In the genomic region with DNA sequence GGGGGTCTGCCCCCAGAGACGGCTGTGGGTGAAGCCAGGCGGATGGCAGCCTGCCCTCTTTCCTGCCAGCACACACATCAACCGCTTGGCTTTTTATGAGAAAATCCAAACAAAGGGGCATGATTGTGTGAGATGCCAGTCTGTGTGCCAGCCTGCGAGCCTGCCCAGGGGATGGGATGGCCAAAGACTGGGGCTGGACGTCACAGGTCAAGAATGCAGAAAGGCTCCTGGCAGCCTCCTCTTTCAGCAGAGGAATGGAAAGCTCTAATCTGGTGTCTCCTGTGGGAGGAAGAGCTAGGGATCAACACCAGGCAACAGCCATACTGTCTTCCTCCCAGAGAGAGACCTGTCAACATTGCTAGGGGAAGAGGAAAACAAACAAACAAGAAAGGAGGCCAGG, we compare ENCODE assay signal across 17 cellular contexts. TPM values are rescaled to one million over a fixed set of nuclear protein-coding genes. Genes with fewer than 3 reads are reported as not detected.
A peak's percentile ranks its signal among the peaks of the same experiment; 100 is the strongest.
DNase-seq lines count a peak whose midpoint lies in the region; ATAC-seq and TF ChIP-seq lines count a peak whose summit lies in the region.
"Had no signal": no experiment of that assay in that cellular context is flagged by ENCODE, and none has a peak within 500 bp of the region (broad histone marks: within the 10 kb centered on the region; RNA-seq: fewer than 3 reads in every experiment).

No MANE protein-coding gene starts in this region.

- peaks cover 9% of the 10 kb centered on the region for H3K4me1 ChIP-seq in A673 (ENCODE audit: insufficient read depth, low read length, poor library complexity, severe bottlenecking)

- H3K27me3 ChIP-seq in dorsolateral prefrontal cortex (no peaks in the 10 kb centered on the region), A673 (replicated peaks; ENCODE audit: insufficient read depth, low read depth, low read length, poor library complexity) (no peaks in the 10 kb centered on the region)

- CTCF ChIA-PET in A673 (lab: Charles Lee) = interaction anchor here (0.8 kb wide), 1 partner anchor 206 kb away, joined by 3 read pairs; no protein-coding TSS in a partner anchor

- peak in 9 of 56 donors; percentile 6 to 47 (median 14) for TF ChIP-seq CTCF in dorsolateral prefrontal cortex (IDR thresholded peaks at IDR 0.05 in 54 of 56, conservative IDR thresholded peaks at IDR 0.05 in 2 of 56; ENCODE audit: low read depth in 1 of 56, partially characterized antibody in 56 of 56)
- TF ChIP-seq CTCF in A673 (conservative IDR thresholded peaks at IDR 0.05; ENCODE audit: low read depth, low read length) = no peak

- no peaks in the 10 kb centered on the region for H3K36me3 ChIP-seq in A673 (ENCODE audit: insufficient read depth, low read length, poor library complexity, severe bottlenecking)

- no TSS peak for BruUV-seq in A673 (replicated peaks; lab: Mats Ljungman, UMichigan)

- intact Hi-C loops in dorsolateral prefrontal cortex (cut with DNase I) = loop anchor here in 1 of 2 donors (5.0 kb wide), 3 partner anchors 36 to 84 kb away; a partner anchor contains a TSS
- intact Hi-C loops in A673 (cut with micrococcal nuclease; ENCODE audit: unreplicated experiment) = no loop called here

- DNase-seq in AG08395 (ENCODE audit: low spot score) (peak; percentile 61), LHCN-M2 (ENCODE audit: low read depth) (peak; percentile 53), dorsolateral prefrontal cortex (peak in 8 of 10 donors; percentile 70 to 84 (median 78)), occipital lobe (lab: John Stamatoyannopoulos, UW) (peak; percentile 49), NCI-H345 (lab: John Stamatoyannopoulos, UW) (no peak), A673 (ENCODE audit: low spot score) (no peak)
- no peak for DNase-seq in activated CD8-positive, alpha-beta memory T cell treated with anti-CD3 and anti-CD28 coated beads for 24 hours
- DNase-seq: activated CD4-positive, alpha-beta T cell treated with anti-CD3 and anti-CD28 coated beads, Interleukin-2, amount 50 U/mL, for 48 hours; activated naive CD4-positive, alpha-beta T cell treated with Interleukin-2 at 50 U/mL for 16 hours; foreskin keratinocyte; NCI-H1092 treated with DMSO at 0.1 percent for 48 hours; nephron progenitor cell; PC-3; stimulated activated CD4-positive, alpha-beta T cell treated with anti-CD3 and anti-CD28 coated beads, Interleukin-12 subunit alpha, Interleukin-12 subunit beta, amount 100 ng/mL, for 4 hours had no signal

- ATAC-seq in GM19351 (IDR thresholded peaks at IDR 0.05; ENCODE audit: unreplicated experiment) = no peak
- ATAC-seq: foreskin keratinocyte, HCT116, PC-3 had no signal

- peak overlapping the region in 42 of 59 donors; percentile 1 to 86 (median 54) for H3K27ac ChIP-seq in dorsolateral prefrontal cortex
- H3K27ac ChIP-seq in A673 (ENCODE audit: low read depth, low read length, poor library complexity, severe bottlenecking) = no peak overlapping the region
- H3K27ac ChIP-seq: foreskin keratinocyte had no signal

- H3K9me3 ChIP-seq in A673 (ENCODE audit: low read depth, low read length, poor library complexity, severe bottlenecking) = no peaks in the 10 kb centered on the region

- H3K4me3 ChIP-seq in dorsolateral prefrontal cortex (peak overlapping the region in 4 of 59 donors; percentile 1 to 23 (median 16)), A673 (ENCODE audit: low read depth, low read length, poor library complexity, severe bottlenecking) (no peak overlapping the region)

- POLR2A ChIA-PET in A673 (lab: Charles Lee; ENCODE audit: low non-redundant PET) = no interaction called here

RNA-seq across cellular contexts. Expression of a gene that starts 15.8 kb away (rescaled TPM):
- total RNA-seq in LHCN-M2 (2014; rRNA removed) (23.3 and 31.3 TPM in 2 replicates), dorsolateral prefrontal cortex (100 to 1,000 TPM in 108 of 120 experiments, 10 to 100 TPM in 12; 53.6 to 634 (median 180) TPM), occipital lobe (4,324 TPM), A673 (2021) (144 and 158 TPM in 2 replicates)
- 58.5 TPM for polyA plus RNA-seq in LHCN-M2 (2012)
- polyA plus RNA-seq: keratinocyte had no signal

RNA-seq across cellular contexts. Expression of a gene that starts 47.1 kb away (rescaled TPM):
- total RNA-seq in LHCN-M2 (2014; rRNA removed) (29.9 and 30.6 TPM in 2 replicates), dorsolateral prefrontal cortex (10 to 100 TPM; 17.1 to 34.4 (median 25.3) TPM), occipital lobe (28.5 TPM), A673 (2021) (34.4 and 40.8 TPM in 2 replicates)
- polyA plus RNA-seq in LHCN-M2 (2012) = 25.7 TPM

RNA-seq across cellular contexts. Expression of a gene that starts 54.3 kb away (rescaled TPM):
- total RNA-seq in LHCN-M2 (2014; rRNA removed) (197 TPM in 2 replicates), dorsolateral prefrontal cortex (100 to 1,000 TPM; 207 to 859 (median 516) TPM), occipital lobe (1,207 TPM), A673 (2021) (93.9 and 112 TPM in 2 replicates)
- polyA plus RNA-seq in LHCN-M2 (2012) = 380 TPM

Comparison
In these comparisons a context has a peak if more than half of its experiments do, and no peak if none do; other contexts are left out.
1. DNase-seq: peak in AG08395 (single experiment), LHCN-M2 (single experiment), dorsolateral prefrontal cortex (8 of 10) and occipital lobe (single experiment); none in NCI-H345 (single experiment), A673 (single experiment) and activated CD8-positive, alpha-beta memory T cell treated with anti-CD3 and anti-CD28 coated beads for 24 hours (single experiment).